11 cellular contexts compared by ENCODE assay signal in the genomic region with DNA sequence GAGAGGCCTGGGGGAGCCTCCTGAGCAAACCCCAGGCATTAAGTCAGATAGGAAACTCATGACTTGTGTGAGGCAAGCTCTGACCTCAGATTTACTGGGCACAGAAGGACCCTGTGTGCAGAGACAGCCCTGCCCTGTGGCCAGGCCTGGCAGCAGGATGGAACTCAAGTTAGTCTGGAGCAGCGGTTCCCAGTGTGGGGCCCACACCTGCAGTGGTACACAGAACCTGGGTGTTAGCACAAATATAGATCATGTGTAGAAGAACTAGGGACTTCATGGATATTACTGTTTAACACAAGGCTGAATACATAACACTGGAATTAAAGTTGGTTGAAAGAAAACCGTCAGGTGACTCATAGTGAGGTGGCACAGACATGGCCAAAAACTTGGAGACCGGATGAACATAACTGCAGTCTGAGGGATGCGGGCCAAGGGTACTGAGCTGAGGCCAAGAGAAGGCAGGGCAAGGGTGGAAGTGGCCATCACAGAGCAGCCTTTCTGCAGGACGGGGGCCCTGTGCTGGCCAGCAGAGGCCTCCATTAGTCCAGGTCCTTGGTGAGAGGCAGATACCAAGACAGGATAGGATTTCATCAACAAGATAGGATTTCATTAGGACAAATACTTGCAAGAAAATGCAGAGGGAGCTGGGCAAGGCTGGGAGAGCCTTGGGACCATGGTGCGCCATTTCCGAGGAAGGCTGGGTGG. TPM values are rescaled to one million over a fixed set of nuclear protein-coding genes. Genes with fewer than 3 reads are reported as not detected.
DNase-seq lines count a peak whose midpoint lies in the region; ATAC-seq and TF ChIP-seq lines count a peak whose summit lies in the region.
"Had no signal": no experiment of that assay in that cellular context is flagged by ENCODE, and none has a peak within 500 bp of the region (broad histone marks: within the 10 kb centered on the region; RNA-seq: fewer than 3 reads in every experiment).

No MANE protein-coding gene starts in this region.

- no peaks in the 10 kb centered on the region for H3K79me2 ChIP-seq in mammary epithelial cell (ENCODE audit: insufficient read depth, low read length)

- H4K20me1 ChIP-seq in mammary epithelial cell (ENCODE audit: insufficient read depth, low read length), result no peaks in the 10 kb centered on the region

- H3K4me3 ChIP-seq in mammary epithelial cell (replicated peaks in 1 of 3; ENCODE audit: insufficient read depth in 1 of 3, low read depth in 2 of 3, low read length in 3 of 3), result no peak overlapping the region
- no peak overlapping the region for H3K4me3 ChIP-seq in lung

- 7% methylated on average over 5 of the region's 7 CpGs for WGBS in mammary epithelial cell (ENCODE audit: low coverage, missing lambda C conversion rate)
- WGBS in lung, 2 donors, result 76 to 83% methylated on average over 7 of the region's 7 CpGs

- no peaks in the 10 kb centered on the region for H3K9me3 Mint-ChIP-seq in natural killer cell treated with Interleukin-12 subunit alpha and Interleukin-12 subunit beta and Interleukin-15 and Interleukin-18, amount 100 ng/mL, for 72 hours
- H3K9me3 Mint-ChIP-seq in natural killer cell, result no peaks in the 10 kb centered on the region
- H3K9me3 Mint-ChIP-seq: naive B cell had no signal

- no TSS peak for BruUV-seq in mammary epithelial cell (replicated peaks; lab: Mats Ljungman, UMichigan)

- peaks cover 26% of the 10 kb centered on the region for H3K36me3 Mint-ChIP-seq in natural killer cell treated with Interleukin-12 subunit alpha and Interleukin-12 subunit beta and Interleukin-15 and Interleukin-18, amount 100 ng/mL, for 72 hours
- peaks cover 8% of the 10 kb centered on the region for H3K36me3 Mint-ChIP-seq in natural killer cell

- no peaks in the 10 kb centered on the region for H3K27me3 ChIP-seq in mammary epithelial cell (ENCODE audit: insufficient read depth, low read length)
- no peaks in the 10 kb centered on the region for H3K27me3 ChIP-seq in lung (ENCODE audit: control insufficient read depth, insufficient read depth)

- peaks cover 26 to 36% of the 10 kb centered on the region in 2 donors for H3K4me1 Mint-ChIP-seq in natural killer cell treated with Interleukin-12 subunit alpha and Interleukin-12 subunit beta and Interleukin-15 and Interleukin-18, amount 100 ng/mL, for 72 hours (ENCODE audit: low read depth in 2 of 2)
- H3K4me1 Mint-ChIP-seq in natural killer cell, result peaks cover 11 to 14% of the 10 kb centered on the region in 2 donors

- H3K36me3 ChIP-seq in mammary epithelial cell (ENCODE audit: insufficient read depth, low read length) (peaks cover 6% of the 10 kb centered on the region), lung (ENCODE audit: control insufficient read depth in 2 of 2, insufficient read depth in 2 of 2, low read length in 2 of 2) (peaks cover 0 to 18% of the 10 kb centered on the region in 2 donors)

- peak overlapping the region; percentile 63 for H3K9ac ChIP-seq in mammary epithelial cell (ENCODE audit: insufficient read depth, low read length)

- dilution Hi-C loops in mammary epithelial cell (cut with HindIII; ENCODE audit: low sequenced_read_pairs), result no loop called here

- peak overlapping the region; percentile 44 for H3K4me3 Mint-ChIP-seq in natural killer cell treated with Interleukin-12 subunit alpha and Interleukin-12 subunit beta and Interleukin-15 and Interleukin-18, amount 100 ng/mL, for 72 hours
- H3K4me3 Mint-ChIP-seq in natural killer cell, result no peak overlapping the region
- H3K4me3 Mint-ChIP-seq: activated naive CD8-positive, alpha-beta T cell had no signal

- H3K9me3 ChIP-seq in mammary epithelial cell (replicated peaks; ENCODE audit: insufficient read depth, low read length) (no peaks in the 10 kb centered on the region), lung (ENCODE audit: control insufficient read depth in 2 of 2, insufficient read depth in 1 of 2, low read length in 1 of 2) (no peaks in the 10 kb centered on the region)

- no peak for DNase-seq in natural killer cell treated with Interleukin-12 subunit alpha and Interleukin-12 subunit beta and Interleukin-15 and Interleukin-18, amount 100 ng/mL, for 72 hours (ENCODE audit: low spot score)
- DNase-seq in natural killer cell, result no peak
- peak; percentile 95 for DNase-seq in mammary epithelial cell
- no peak for DNase-seq in lung (ENCODE audit: low spot score)
- DNase-seq in Kasumi-1 (lab: John Stamatoyannopoulos, UW), result no peak
- DNase-seq in NCI-H1694 treated with DMSO at 0.1 percent for 48 hours (lab: John Stamatoyannopoulos, UW), result no peak
- DNase-seq: naive B cell, NCI-H510A treated with DMSO at 0.1 percent for 48 hours had no signal

- peak overlapping the region; percentile 53 to 97 for H3K27ac Mint-ChIP-seq in natural killer cell treated with Interleukin-12 subunit alpha and Interleukin-12 subunit beta and Interleukin-15 and Interleukin-18, amount 100 ng/mL, for 72 hours
- H3K27ac Mint-ChIP-seq in natural killer cell, result no peak overlapping the region
- H3K27ac Mint-ChIP-seq: activated naive CD8-positive, alpha-beta T cell; naive B cell had no signal

- CTCF ChIA-PET in mammary epithelial cell (lab: Charles Lee; ENCODE audit: low non-redundant PET), result no interaction called here

- no peaks in the 10 kb centered on the region for H3K27me3 Mint-ChIP-seq in natural killer cell treated with Interleukin-12 subunit alpha and Interleukin-12 subunit beta and Interleukin-15 and Interleukin-18, amount 100 ng/mL, for 72 hours
- no peaks in the 10 kb centered on the region for H3K27me3 Mint-ChIP-seq in natural killer cell (ENCODE audit: low read depth in 2 of 2)
- H3K27me3 Mint-ChIP-seq: activated naive CD8-positive, alpha-beta T cell; naive B cell had no signal

- in situ Hi-C loops in mammary epithelial cell (cut with MboI; ENCODE audit: low sequenced_read_pairs in 2 of 2), result no loop called here

- peak overlapping the region; percentile 53 for H2AFZ ChIP-seq in mammary epithelial cell (ENCODE audit: low read depth, low read length)

- H3K4me1 ChIP-seq in mammary epithelial cell (ENCODE audit: insufficient read depth, low read length) (peaks cover 29% of the 10 kb centered on the region), lung (ENCODE audit: control insufficient read depth in 2 of 2, insufficient read depth in 2 of 2, low read length in 2 of 2) (no peaks in the 10 kb centered on the region)

- intact Hi-C loops in natural killer cell (cut with micrococcal nuclease), result no loop called here
- intact Hi-C loops in mammary epithelial cell (cut with micrococcal nuclease), result loop anchor here (1.0 to 5.0 kb wide), 2 partner anchors 13 to 43 kb away; a partner anchor contains a TSS

- peak; percentile 60 to 79 for ATAC-seq in natural killer cell treated with Interleukin-12 subunit alpha and Interleukin-12 subunit beta and Interleukin-15 and Interleukin-18, amount 100 ng/mL, for 72 hours
- ATAC-seq in natural killer cell, result no peak
- peak; percentile 61 for ATAC-seq in lung (ENCODE audit: insufficient read depth, low FRiP score)
- ATAC-seq in HG03108 (IDR thresholded peaks at IDR 0.05; ENCODE audit: unreplicated experiment), result no peak
- no peak for ATAC-seq in GM19395 (IDR thresholded peaks at IDR 0.05; ENCODE audit: unreplicated experiment)

- H3K27ac ChIP-seq in mammary epithelial cell (ENCODE audit: insufficient read depth, low read depth, low read length) (peak overlapping the region; percentile 95), lung (ENCODE audit: low read depth in 1 of 2, low read length in 1 of 2) (peak overlapping the region in 1 of 2 donors; percentile 65)

- H3K4me2 ChIP-seq in mammary epithelial cell (ENCODE audit: insufficient read depth, low read depth, low read length), result peak overlapping the region; percentile 29

- TF ChIP-seq CTCF in natural killer cell (IDR thresholded peaks at IDR 0.05), result no peak
- TF ChIP-seq CTCF in mammary epithelial cell (conservative IDR thresholded peaks at IDR 0.05 in 1 of 2, IDR thresholded peaks at IDR 0.05 in 1 of 2; ENCODE audit: extremely low read depth in 1 of 2, insufficient read depth in 1 of 2, low read depth in 1 of 2, low read length in 2 of 2), result no peak
- TF ChIP-seq CTCF in lung (IDR thresholded peaks at IDR 0.05; ENCODE audit: control extremely low read depth, extremely low read depth), result no peak

RNA-seq across cellular contexts. Expression of a gene that starts 40.9 kb away (rescaled TPM):
- 10 to 100 TPM; 35.1 to 78.4 TPM for total RNA-seq in natural killer cell treated with Interleukin-12 subunit alpha and Interleukin-12 subunit beta and Interleukin-15 and Interleukin-18, amount 100 ng/mL, for 72 hours
- total RNA-seq in natural killer cell (10 to 100 TPM; 10.4 to 28.2 (median 10.9) TPM), mammary epithelial cell (10 to 100 TPM in 1 of 2 donors, 1 to 10 TPM in 1; 2.5 to 16.9 TPM), lung (10 to 100 TPM in 1 of 2 donors, 1 to 10 TPM in 1; 6.8 to 13.2 TPM)
- polyA plus RNA-seq in mammary epithelial cell (7.9 TPM), lung (10 to 100 TPM in 1 of 2 donors, 1 to 10 TPM in 1; 2.9 to 33.1 TPM)
- polyA minus RNA-seq in mammary epithelial cell, result 6.2 TPM

RNA-seq across cellular contexts. Expression of a gene that starts 42.6 kb away (rescaled TPM):
- total RNA-seq in natural killer cell treated with Interleukin-12 subunit alpha and Interleukin-12 subunit beta and Interleukin-15 and Interleukin-18, amount 100 ng/mL, for 72 hours, result 10 to 100 TPM; 66.3 to 93.3 TPM
- total RNA-seq in natural killer cell (10 to 100 TPM; 75.6 to 99.4 (median 88.4) TPM), mammary epithelial cell (10 to 100 TPM; 16.7 to 28.7 TPM), lung (10 to 100 TPM; 26.5 to 32.9 TPM)
- polyA plus RNA-seq in mammary epithelial cell (18.8 TPM), lung (10 to 100 TPM; 12.0 to 21.1 TPM)
- polyA minus RNA-seq in mammary epithelial cell, result 51.1 TPM

Comparison
In these comparisons a context has a peak if more than half of its experiments do, and no peak if none do; other contexts are left out.
1. ATAC-seq: peak in natural killer cell treated with Interleukin-12 subunit alpha and Interleukin-12 subunit beta and Interleukin-15 and Interleukin-18, amount 100 ng/mL, for 72 hours (2 of 2) and lung (single experiment); none in natural killer cell (0 of 3), HG03108 (single experiment) and GM19395 (single experiment).
2. H3K27ac Mint-ChIP-seq: peak in natural killer cell treated with Interleukin-12 subunit alpha and Interleukin-12 subunit beta and Interleukin-15 and Interleukin-18, amount 100 ng/mL, for 72 hours (2 of 2); none in natural killer cell (0 of 2).